Comparison of ENCODE assay signal across 1 cellular context in the genomic region with DNA sequence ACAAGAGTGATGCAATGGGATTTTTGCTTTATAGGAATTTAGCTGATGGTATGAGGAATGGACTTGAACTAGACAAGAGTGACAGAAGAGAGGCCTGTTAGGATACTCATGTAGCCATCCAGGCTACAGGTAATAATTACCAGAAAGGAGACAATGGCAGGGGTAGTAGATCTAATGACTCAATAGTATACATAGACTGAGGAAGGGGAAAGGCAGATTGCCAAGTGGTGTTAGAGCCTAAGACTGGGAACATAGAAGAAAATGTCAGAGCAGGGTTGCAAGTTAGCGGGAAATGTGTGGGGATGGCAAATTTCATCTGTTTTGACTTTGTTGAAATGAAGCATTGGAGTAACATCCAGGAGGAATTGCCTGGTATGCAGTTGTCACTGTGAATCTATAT.
TF ChIP-seq lines count a peak whose summit lies in the region.

No MANE protein-coding gene starts in this region.

TF ChIP-seq in H1, 55 proteins besides CTCF, POLR2A, EP300 and RAD21:
- TF ChIP-seq SIRT6 (IDR thresholded peaks at IDR 0.05; ENCODE audit: low read length) (no peak), CEBPB (IDR thresholded peaks at IDR 0.05; ENCODE audit: low read depth, low read length) (no peak), CBX5 (IDR thresholded peaks at IDR 0.05; ENCODE audit: low read depth, low read length) (no peak), CTBP2 (IDR thresholded peaks at IDR 0.05; ENCODE audit: borderline replicate concordance, insufficient read depth, insufficient read length, low read length) (no peak), NANOG (IDR thresholded peaks at IDR 0.05; ENCODE audit: insufficient read depth, low read depth, low read length, poor library complexity, severe bottlenecking) (no peak), JUN (IDR thresholded peaks at IDR 0.05; ENCODE audit: low read depth, low read length) (no peak)
- TF ChIP-seq, protein P1, sequence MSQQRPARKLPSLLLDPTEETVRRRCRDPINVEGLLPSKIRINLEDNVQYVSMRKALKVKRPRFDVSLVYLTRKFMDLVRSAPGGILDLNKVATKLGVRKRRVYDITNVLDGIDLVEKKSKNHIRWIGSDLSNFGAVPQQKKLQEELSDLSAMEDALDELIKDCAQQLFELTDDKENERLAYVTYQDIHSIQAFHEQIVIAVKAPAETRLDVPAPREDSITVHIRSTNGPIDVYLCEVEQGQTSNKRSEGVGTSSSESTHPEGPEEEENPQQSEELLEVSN (IDR thresholded peaks at IDR 0.05), result no peak
- TF ChIP-seq, protein P2, sequence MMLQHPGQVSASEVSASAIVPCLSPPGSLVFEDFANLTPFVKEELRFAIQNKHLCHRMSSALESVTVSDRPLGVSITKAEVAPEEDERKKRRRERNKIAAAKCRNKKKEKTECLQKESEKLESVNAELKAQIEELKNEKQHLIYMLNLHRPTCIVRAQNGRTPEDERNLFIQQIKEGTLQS (IDR thresholded peaks at IDR 0.05; ENCODE audit: insufficient read depth, low read depth, low read length), result no peak
